8 cellular contexts compared by ENCODE assay signal in genomic region chr17:17683710-17684365, GRCh38. TPM values are rescaled to one million over a fixed set of nuclear protein-coding genes. Genes with fewer than 3 reads are reported as not detected.
DNase-seq lines count a peak whose midpoint lies in the region; ATAC-seq lines count a peak whose summit lies in the region.

No MANE protein-coding gene starts in this region.

- ATAC-seq in activated CD4-positive, alpha-beta T cell treated with anti-CD3 and anti-CD28 coated beads for 36 hours = no peak
- ATAC-seq in HG02642 (IDR thresholded peaks at IDR 0.05; ENCODE audit: poor library complexity, unreplicated experiment) = no peak

- H3K27me3 Mint-ChIP-seq in activated CD4-positive, alpha-beta T cell treated with anti-CD3 and anti-CD28 coated beads for 36 hours = no peaks in the 10 kb centered on the region
- no peaks in the 10 kb centered on the region for H3K27me3 Mint-ChIP-seq in activated naive CD8-positive, alpha-beta T cell

- H3K36me3 Mint-ChIP-seq in activated CD4-positive, alpha-beta T cell treated with anti-CD3 and anti-CD28 coated beads for 36 hours (ENCODE audit: low read depth) = no peaks in the 10 kb centered on the region
- no peaks in the 10 kb centered on the region for H3K36me3 Mint-ChIP-seq in activated naive CD8-positive, alpha-beta T cell

- DNase-seq in activated CD4-positive, alpha-beta T cell treated with anti-CD3 and anti-CD28 coated beads for 36 hours = no peak
- DNase-seq in activated CD4-positive, alpha-beta T cell treated with anti-CD3 and anti-CD28 coated beads for 1 hour = no peak
- DNase-seq in iris pigment epithelial cell (ENCODE audit: low read depth) = peak; percentile 36
- no peak for DNase-seq in UCSD-AML1 (lab: John Stamatoyannopoulos, UW; ENCODE audit: unreplicated experiment)
- no peak for DNase-seq in T-helper 9 cell

- peak overlapping the region; percentile 85 for H3K27ac Mint-ChIP-seq in activated CD4-positive, alpha-beta T cell treated with anti-CD3 and anti-CD28 coated beads for 36 hours
- peak overlapping the region; percentile 19 for H3K27ac Mint-ChIP-seq in activated naive CD8-positive, alpha-beta T cell

- peak overlapping the region; percentile 86 for H3K4me3 Mint-ChIP-seq in activated CD4-positive, alpha-beta T cell treated with anti-CD3 and anti-CD28 coated beads for 36 hours
- H3K4me3 Mint-ChIP-seq in activated naive CD8-positive, alpha-beta T cell = peak overlapping the region; percentile 93

- CTCF ChIA-PET in activated CD4-positive, alpha-beta T cell treated with anti-CD3 and anti-CD28 coated beads for 36 hours (lab: Charles Lee) = interaction anchor here (0.5 to 1.5 kb wide), 5 partner anchors 36 to 362 kb away, joined by 3 to 5 read pairs (median 4); partner anchors contain the start of gene SREBF1

- POLR2A ChIA-PET in activated CD4-positive, alpha-beta T cell treated with anti-CD3 and anti-CD28 coated beads for 36 hours (lab: Charles Lee) = interaction anchor here (0.6 to 0.8 kb wide), 3 partner anchors 288 to 766 kb away, joined by 3 to 4 read pairs (median 3); partner anchors contain the start of genes TOM1L2 and TOP3A

- peak overlapping the region; percentile 61 for H3K27ac ChIP-seq in temporal lobe (ENCODE audit: low read depth, low read length)

- intact Hi-C loops in activated CD4-positive, alpha-beta T cell treated with anti-CD3 and anti-CD28 coated beads for 36 hours (cut with DNase I, micrococcal nuclease) = loop anchor here (1.0 to 5.0 kb wide), 9 partner anchors 10 to 499 kb away; partner anchors contain the start of genes ALKBH5 (in 1 of the 2), ATPAF2 (in 1 of the 2), DRG2 (in 1 of the 2) and GID4 (in 1 of the 2)

- H3K9me3 Mint-ChIP-seq in activated CD4-positive, alpha-beta T cell treated with anti-CD3 and anti-CD28 coated beads for 36 hours (ENCODE audit: low read depth) = no peaks in the 10 kb centered on the region
- no peaks in the 10 kb centered on the region for H3K9me3 Mint-ChIP-seq in activated naive CD8-positive, alpha-beta T cell (ENCODE audit: low read depth)

- peaks cover 27% of the 10 kb centered on the region for H3K4me1 Mint-ChIP-seq in activated CD4-positive, alpha-beta T cell treated with anti-CD3 and anti-CD28 coated beads for 36 hours
- H3K4me1 Mint-ChIP-seq in activated naive CD8-positive, alpha-beta T cell (ENCODE audit: low read depth) = peaks cover 34% of the 10 kb centered on the region

RNA-seq across cellular contexts. Expression of gene RAI1, which starts 2.6 kb away (rescaled TPM):
- 10 to 100 TPM; 13.6 to 16.4 TPM for total RNA-seq in activated CD4-positive, alpha-beta T cell treated with anti-CD3 and anti-CD28 coated beads for 36 hours
- 15.5 TPM for total RNA-seq in temporal lobe
